In genomic region chr3:29746163-29746562, GRCh38 we compare ENCODE assay signal across 11 cellular contexts.
"Had no signal": no experiment of that assay in that cellular context is flagged by ENCODE, and none has a peak within 500 bp of the region (broad histone marks: within the 10 kb centered on the region; RNA-seq: fewer than 3 reads in every experiment).

No MANE protein-coding gene starts in this region.

- H3K9me3 ChIP-seq: thyroid gland, uterus had no signal

- DNase-seq: activated CD4-positive, alpha-beta T cell treated with anti-CD3 and anti-CD28 coated beads, Interleukin-2, amount 50 U/mL, for 48 hours; activated naive CD8-positive, alpha-beta T cell treated with anti-CD3 and anti-CD28 coated beads, Interleukin-2, amount 10 ng/mL, durations not matched to agents 7 days and 5 days; activated T-cell treated with anti-CD3 and anti-CD28 coated beads, Interleukin-2, amount 50 U/mL, for 48 hours; anterior cingulate cortex; effector CD8-positive, alpha-beta T cell; erythroblast; nephron progenitor cell; small intestine; thyroid gland; uterus had no signal

- H3K4me3 ChIP-seq: cardiac muscle cell, thyroid gland, uterus had no signal

- H3K36me3 ChIP-seq: cardiac muscle cell, thyroid gland, uterus had no signal

- H3K4me1 ChIP-seq: uterus had no signal

- H3K27ac ChIP-seq: cardiac muscle cell, thyroid gland, uterus had no signal

- H3K27me3 ChIP-seq: cardiac muscle cell, thyroid gland, uterus had no signal
